Comparison of ENCODE assay signal across 8 cellular contexts in genomic region chr13:101127741-101128353, GRCh38.
DNase-seq lines count a peak whose midpoint lies in the region; ATAC-seq, FAIRE-seq and TF ChIP-seq lines count a peak whose summit lies in the region.

No MANE protein-coding gene starts in this region.

- H3K9me3 ChIP-seq in mucosa of descending colon = no peaks in the 10 kb centered on the region

- TF ChIP-seq CTCF in RWPE1 (conservative IDR thresholded peaks at IDR 0.05; ENCODE audit: low read depth) (peak; percentile 86), mucosa of descending colon (IDR thresholded peaks at IDR 0.05) (peak; percentile 54)

- H3K4me3 Mint-ChIP-seq in activated T-cell treated with anti-CD3 and anti-CD28 coated beads, Interleukin-2, amount 50 U/mL, for 72 hours = no peak overlapping the region
- no peak overlapping the region for H3K4me3 Mint-ChIP-seq in activated T-helper 2 cell treated with anti-CD3 and anti-CD28 coated beads, Interferon-gamma antibody, Interleukin-2, Interleukin-4, amounts not matched to agents 10 μg/mL and 5 μg/mL and 100 μg/mL, durations not matched to agents 14 hours and 24 hours and 36 hours (ENCODE audit: low read depth)

- no peaks in the 10 kb centered on the region for H3K36me3 ChIP-seq in mucosa of descending colon (ENCODE audit: low read depth)

- H3K4me1 Mint-ChIP-seq in activated T-cell treated with anti-CD3 and anti-CD28 coated beads, Interleukin-2, amount 50 U/mL, for 72 hours (ENCODE audit: low read depth) = peaks cover 5% of the 10 kb centered on the region
- no peaks in the 10 kb centered on the region for H3K4me1 Mint-ChIP-seq in activated T-helper 2 cell treated with anti-CD3 and anti-CD28 coated beads, Interferon-gamma antibody, Interleukin-2, Interleukin-4, amounts not matched to agents 10 μg/mL and 5 μg/mL and 100 μg/mL, durations not matched to agents 14 hours and 24 hours and 36 hours (ENCODE audit: low read depth)

- H3K27me3 Mint-ChIP-seq in activated T-cell treated with anti-CD3 and anti-CD28 coated beads, Interleukin-2, amount 50 U/mL, for 72 hours (ENCODE audit: low read depth) = peaks cover 10% of the 10 kb centered on the region
- H3K27me3 Mint-ChIP-seq in activated T-helper 2 cell treated with anti-CD3 and anti-CD28 coated beads, Interferon-gamma antibody, Interleukin-2, Interleukin-4, amounts not matched to agents 10 μg/mL and 5 μg/mL and 100 μg/mL, durations not matched to agents 14 hours and 24 hours and 36 hours (ENCODE audit: low read depth) = no peaks in the 10 kb centered on the region

- CTCF ChIA-PET in RWPE1 (lab: Yijun Ruan, JAX) = interaction anchor here (0.5 to 1.8 kb wide), 7 partner anchors 16 to 961 kb away, joined by 3 to 9 read pairs (median 4); no protein-coding TSS in a partner anchor

- DNase-seq in activated T-cell treated with anti-CD3 and anti-CD28 coated beads, Interleukin-2, amount 50 U/mL, for 72 hours = peak; percentile 11 to 28
- DNase-seq in activated T-cell treated with anti-CD3 and anti-CD28 coated beads, Interleukin-2, amount 50 U/mL, for 1 hour = no peak
- peak; percentile 30 for DNase-seq in Jurkat, Clone E6-1 (ENCODE audit: low read depth, low spot score)
- DNase-seq in RWPE1 (ENCODE audit: low spot score) = peak; percentile 63
- peak in 1 of 3 donors; percentile 42 for DNase-seq in mucosa of descending colon
- DNase-seq in activated T-helper 2 cell treated with anti-CD3 and anti-CD28 coated beads, Interferon-gamma antibody, Interleukin-2, Interleukin-4, amounts not matched to agents 10 μg/mL and 5 μg/mL and 100 μg/mL, durations not matched to agents 14 hours and 24 hours and 36 hours (ENCODE audit: low spot score) = no peak

- no peaks in the 10 kb centered on the region for H3K36me3 Mint-ChIP-seq in activated T-cell treated with anti-CD3 and anti-CD28 coated beads, Interleukin-2, amount 50 U/mL, for 72 hours (ENCODE audit: insufficient read depth in 2 of 2)
- H3K36me3 Mint-ChIP-seq in activated T-helper 2 cell treated with anti-CD3 and anti-CD28 coated beads, Interferon-gamma antibody, Interleukin-2, Interleukin-4, amounts not matched to agents 10 μg/mL and 5 μg/mL and 100 μg/mL, durations not matched to agents 14 hours and 24 hours and 36 hours (ENCODE audit: low read depth) = no peaks in the 10 kb centered on the region

- FAIRE-seq in endometrium (lab: Jason Lieb, UNC) = peak; percentile 70

- H3K27ac ChIP-seq in RWPE1 = no peak overlapping the region

- intact Hi-C loops in mucosa of descending colon (cut with DNase I, micrococcal nuclease) = no loop called here
- intact Hi-C loops in activated T-helper 2 cell treated with anti-CD3 and anti-CD28 coated beads, Interferon-gamma antibody, Interleukin-2, Interleukin-4, amounts not matched to agents 10 μg/mL and 5 μg/mL and 100 μg/mL, durations not matched to agents 14 hours and 24 hours and 36 hours (cut with micrococcal nuclease) = loop anchor here (1.0 to 5.0 kb wide), 3 partner anchors 405 to 1471 kb away; no protein-coding TSS in a partner anchor

- H3K27ac Mint-ChIP-seq in activated T-cell treated with anti-CD3 and anti-CD28 coated beads, Interleukin-2, amount 50 U/mL, for 72 hours = no peak overlapping the region
- no peak overlapping the region for H3K27ac Mint-ChIP-seq in activated T-helper 2 cell treated with anti-CD3 and anti-CD28 coated beads, Interferon-gamma antibody, Interleukin-2, Interleukin-4, amounts not matched to agents 10 μg/mL and 5 μg/mL and 100 μg/mL, durations not matched to agents 14 hours and 24 hours and 36 hours

- POLR2A ChIA-PET in RWPE1 (lab: Yijun Ruan, JAX; ENCODE audit: low non-redundant PET) = no interaction called here

- H3K9me3 Mint-ChIP-seq in activated T-cell treated with anti-CD3 and anti-CD28 coated beads, Interleukin-2, amount 50 U/mL, for 72 hours = no peaks in the 10 kb centered on the region
- no peaks in the 10 kb centered on the region for H3K9me3 Mint-ChIP-seq in activated T-helper 2 cell treated with anti-CD3 and anti-CD28 coated beads, Interferon-gamma antibody, Interleukin-2, Interleukin-4, amounts not matched to agents 10 μg/mL and 5 μg/mL and 100 μg/mL, durations not matched to agents 14 hours and 24 hours and 36 hours

- H3K4me3 ChIP-seq in Jurkat, Clone E6-1 (ENCODE audit: low read length) = no peak overlapping the region
- H3K4me3 ChIP-seq in mucosa of descending colon = no peak overlapping the region

- no peaks in the 10 kb centered on the region for H3K4me1 ChIP-seq in mucosa of descending colon (ENCODE audit: low read depth)

- peak; percentile 44 to 53 for ATAC-seq in activated T-cell treated with anti-CD3 and anti-CD28 coated beads, Interleukin-2, amount 50 U/mL, for 72 hours (replicated peaks in 1 of 2)
- peak; percentile 82 for ATAC-seq in GM21619 (IDR thresholded peaks at IDR 0.05; ENCODE audit: unreplicated experiment)
- peak; percentile 45 for ATAC-seq in mucosa of descending colon

Comparison
In these comparisons a context has a peak if more than half of its experiments do, and no peak if none do; other contexts are left out.
1. DNase-seq: peak in activated T-cell treated with anti-CD3 and anti-CD28 coated beads, Interleukin-2, amount 50 U/mL, for 72 hours (2 of 2), Jurkat, Clone E6-1 (single experiment) and RWPE1 (single experiment); none in activated T-cell treated with anti-CD3 and anti-CD28 coated beads, Interleukin-2, amount 50 U/mL, for 1 hour (single experiment) and activated T-helper 2 cell treated with anti-CD3 and anti-CD28 coated beads, Interferon-gamma antibody, Interleukin-2, Interleukin-4, amounts not matched to agents 10 μg/mL and 5 μg/mL and 100 μg/mL, durations not matched to agents 14 hours and 24 hours and 36 hours (single experiment).
2. Peak in every context shown above with its lines, with median percentiles within 50 percentile points of each other: ATAC-seq.